In the genomic region with DNA sequence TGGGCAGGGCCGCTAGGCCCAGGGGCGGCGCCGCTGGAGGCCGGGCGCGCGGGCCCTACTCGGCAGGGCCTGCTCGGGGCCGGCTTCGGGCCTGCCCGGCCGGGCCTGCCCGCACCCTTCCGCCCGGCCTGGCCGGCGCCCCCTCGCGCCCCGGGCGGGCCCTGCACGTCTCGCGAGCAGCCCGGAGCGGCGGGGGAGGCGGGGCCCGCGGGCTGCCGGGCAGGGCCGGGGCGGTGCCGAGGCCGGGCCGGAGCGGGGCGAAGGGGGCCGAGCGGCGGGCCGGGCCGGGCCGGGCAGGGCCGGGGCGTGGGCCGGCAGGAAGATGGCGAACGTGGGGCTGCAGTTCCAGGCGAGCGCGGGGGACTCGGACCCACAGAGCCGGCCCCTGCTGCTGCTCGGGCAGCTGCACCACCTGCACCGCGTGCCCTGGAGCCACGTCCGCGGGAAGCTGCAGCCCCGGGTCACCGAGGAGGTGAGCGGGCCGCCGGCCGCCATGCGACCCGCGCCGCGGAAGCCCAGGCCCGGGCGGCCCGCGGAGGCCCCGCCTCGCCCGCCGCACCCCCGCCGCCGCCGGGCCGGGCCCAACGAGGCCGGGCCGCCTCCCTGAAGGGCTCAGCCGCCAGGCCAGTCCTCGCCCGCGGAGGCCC, we compare ENCODE assay signal across 8 cellular contexts. TPM values are rescaled to one million over a fixed set of nuclear protein-coding genes. Genes with fewer than 3 reads are reported as not detected.
DNase-seq lines count a peak whose midpoint lies in the region; ATAC-seq and TF ChIP-seq lines count a peak whose summit lies in the region.

TSS of gene NPEPL1 (plus strand) at position 222 of the 647 bp plus-strand sequence. CDS start at position 323, 101 bp downstream.

- ATAC-seq in GM21737 (IDR thresholded peaks at IDR 0.05; ENCODE audit: unreplicated experiment) = peak; percentile 89
- peak; percentile 96 for ATAC-seq in activated CD4-positive, CD25-positive, alpha-beta regulatory T cell treated with anti-CD3 and anti-CD28 coated beads, Interleukin-2, amount 50 U/mL, for 24 hours

- H3K27me3 ChIP-seq in layer of hippocampus (ENCODE audit: control insufficient read depth, insufficient read depth, low read length) = no peaks in the 10 kb centered on the region

- peaks cover 1% of the 10 kb centered on the region for H3K36me3 Mint-ChIP-seq in chondrocyte (ENCODE audit: low read depth)

- no peak for TF ChIP-seq CTCF in chondrocyte (IDR thresholded peaks at IDR 0.05)

- H3K4me1 Mint-ChIP-seq in chondrocyte (ENCODE audit: low read depth) = peaks cover 43% of the 10 kb centered on the region

- H3K27me3 Mint-ChIP-seq in chondrocyte (ENCODE audit: low read depth) = no peaks in the 10 kb centered on the region

- peak within 1 kb of the TSS; percentile 61 for H3K4me3 Mint-ChIP-seq in chondrocyte (ENCODE audit: unreplicated experiment)

- H3K27ac Mint-ChIP-seq in chondrocyte (ENCODE audit: unreplicated experiment) = peak within 1 kb of the TSS; percentile 79

- peak; percentile 87 for DNase-seq in ELR (ENCODE audit: low read depth)
- DNase-seq in LoVo (ENCODE audit: low spot score) = peak; percentile 73
- no peak for DNase-seq in chondrocyte (ENCODE audit: low spot score)
- DNase-seq in stimulated activated CD4-positive, alpha-beta T cell treated with anti-CD3 and anti-CD28 coated beads, Interleukin-2, amount 100 ng/mL, for 48 hours = peak; percentile 49 to 61
- DNase-seq in NCI-H128 (lab: John Stamatoyannopoulos, UW; ENCODE audit: unreplicated experiment) = no peak

- H3K27ac ChIP-seq in layer of hippocampus (ENCODE audit: low read depth, low read length) = peak within 1 kb of the TSS; percentile 80

- no peaks in the 10 kb centered on the region for H3K9me3 Mint-ChIP-seq in chondrocyte (ENCODE audit: low read depth)

RNA-seq across cellular contexts. Expression of gene NPEPL1, which starts in this region (rescaled TPM):
- total RNA-seq in chondrocyte = 10.2 to 32.8 TPM (median 31.3 TPM) in 3 replicates

Comparison
In these comparisons a context has a peak if more than half of its experiments do, and no peak if none do; other contexts are left out.
1. DNase-seq: peak in ELR (single experiment), LoVo (single experiment) and stimulated activated CD4-positive, alpha-beta T cell treated with anti-CD3 and anti-CD28 coated beads, Interleukin-2, amount 100 ng/mL, for 48 hours (2 of 2); none in chondrocyte (single experiment) and NCI-H128 (single experiment).